Comparison of ENCODE assay signal across 1 cellular context in the genomic region with DNA sequence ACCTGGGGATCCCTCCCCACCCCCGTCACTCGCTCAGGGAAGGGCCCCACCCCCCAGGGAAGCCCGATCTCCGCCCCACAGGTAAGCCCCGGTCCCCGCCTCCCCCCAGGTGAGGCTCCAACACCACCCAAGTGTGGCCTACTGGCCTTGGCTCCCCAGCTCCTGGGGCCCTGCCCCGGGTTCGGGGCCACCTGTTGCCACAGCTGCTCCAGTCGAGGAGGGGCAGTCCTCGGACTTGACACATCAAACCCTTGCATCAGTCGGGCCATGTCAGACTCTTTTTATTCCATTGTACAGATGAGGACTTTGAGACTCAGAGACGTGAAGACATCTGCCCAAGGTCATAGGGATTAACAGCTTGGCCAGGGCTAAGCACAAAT.
TF ChIP-seq lines count a peak whose summit lies in the region.

No MANE protein-coding gene starts in this region.

TF ChIP-seq in endothelial cell of umbilical vein, 7 proteins besides CTCF, POLR2A, EP300 and RAD21:
- no peak for TF ChIP-seq GATA2 (IDR thresholded peaks at IDR 0.05; ENCODE audit: insufficient read depth, insufficient read length, low read depth, low read length)
